Comparison of ENCODE assay signal across 1 cellular context in genomic region chr21:37683396-37684114, GRCh38.
TF ChIP-seq lines count a peak whose summit lies in the region.

No MANE protein-coding gene starts in this region.

TF ChIP-seq in WTC11, 78 proteins besides CTCF, POLR2A, EP300 and RAD21 (continued from another document):
- TF ChIP-seq SP1 (CRISPR knock-in tag; conservative IDR thresholded peaks at IDR 0.05): no peak
